In genomic region chr11:37100008-37100407, GRCh38 we compare ENCODE assay signal across 8 cellular contexts.
"Had no signal": no experiment of that assay in that cellular context is flagged by ENCODE, and none has a peak within 500 bp of the region (broad histone marks: within the 10 kb centered on the region; RNA-seq: fewer than 3 reads in every experiment).

No MANE protein-coding gene starts in this region.

- H3K27ac ChIP-seq: HL-60 had no signal

- H2AFZ ChIP-seq: GM23338 had no signal

- DNase-seq: H9, HCEC 1CT, HFFc6, KG1 had no signal

- FAIRE-seq: H1, H54 had no signal

- H3K4me2 ChIP-seq: GM23338 had no signal

- ATAC-seq: GM23338 had no signal

- H3K4me3 ChIP-seq: GM23338 had no signal
